19 cellular contexts compared by ENCODE assay signal in the genomic region with DNA sequence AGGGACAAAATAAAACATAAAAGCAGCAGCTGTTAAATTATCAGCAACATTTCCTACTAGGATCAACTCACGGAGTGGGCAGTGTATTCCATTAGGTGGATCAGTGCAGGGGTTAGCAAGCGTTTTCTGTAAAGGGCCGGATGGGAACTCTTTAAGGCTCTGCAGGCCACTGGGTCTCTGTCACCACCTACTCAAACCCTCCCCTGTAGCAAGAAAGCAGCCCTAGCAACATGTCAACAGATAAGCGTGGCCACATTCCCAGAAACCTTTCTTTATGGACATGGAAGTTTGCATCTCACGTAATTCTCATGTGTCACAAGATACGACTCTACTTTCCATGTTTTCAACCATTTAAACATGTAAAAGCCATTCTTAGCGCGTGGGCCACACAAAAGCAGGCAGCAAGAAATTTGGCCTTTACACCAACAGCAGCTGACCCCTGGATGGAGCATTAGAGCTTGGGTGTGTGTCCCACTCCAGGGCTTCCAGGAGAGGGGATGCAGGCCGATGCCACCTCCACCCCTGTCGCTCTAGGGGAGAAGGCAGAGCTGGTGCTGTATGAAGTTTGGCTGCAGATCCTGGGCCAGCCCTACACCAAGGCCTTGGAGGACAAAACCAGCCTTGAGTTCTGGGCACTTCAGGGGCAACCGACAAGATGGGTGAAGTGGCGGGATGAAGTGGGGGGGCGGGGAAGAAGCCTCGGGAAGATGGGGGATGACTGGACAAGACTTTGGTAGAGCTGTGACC. TPM values are rescaled to one million over a fixed set of nuclear protein-coding genes. Genes with fewer than 3 reads are reported as not detected.
"Had no signal": no experiment of that assay in that cellular context is flagged by ENCODE, and none has a peak within 500 bp of the region (broad histone marks: within the 10 kb centered on the region; RNA-seq: fewer than 3 reads in every experiment).

No MANE protein-coding gene starts in this region.

- H3K27ac ChIP-seq: colonic mucosa, gastrocnemius medialis, psoas muscle, sigmoid colon, testis, upper lobe of right lung had no signal

- H3K4me3 Mint-ChIP-seq: activated B cell treated with CpG ODN at 0.5 μM for 24 hours; activated CD4-positive, alpha-beta T cell treated with anti-CD3 and anti-CD28 coated beads, Interleukin-2, amount 10 ng/mL, durations not matched to agents 7 days and 5 days; activated naive CD8-positive, alpha-beta T cell treated with anti-CD3 and anti-CD28 coated beads, Interleukin-2, amount 10 ng/mL, durations not matched to agents 7 days and 5 days; stimulated activated naive CD8-positive, alpha-beta T cell treated with anti-CD3 and anti-CD28 coated beads, Interleukin-15, amount 100 ng/mL, for 72 hours had no signal

- H3K27me3 Mint-ChIP-seq: activated B cell treated with CpG ODN at 0.5 μM for 24 hours; stimulated activated naive CD8-positive, alpha-beta T cell treated with anti-CD3 and anti-CD28 coated beads, Interleukin-15, amount 100 ng/mL, for 72 hours had no signal

- H3K36me3 Mint-ChIP-seq: activated naive CD8-positive, alpha-beta T cell treated with anti-CD3 and anti-CD28 coated beads, Interleukin-2, amount 10 ng/mL, durations not matched to agents 7 days and 5 days; naive B cell had no signal

- H3K27me3 ChIP-seq: colonic mucosa, gastrocnemius medialis, sigmoid colon, testis, upper lobe of right lung had no signal

- H3K36me3 ChIP-seq: colonic mucosa, gastrocnemius medialis, sigmoid colon, upper lobe of right lung had no signal

- H3K9me3 Mint-ChIP-seq: activated B cell treated with CpG ODN at 0.5 μM for 24 hours; activated CD4-positive, alpha-beta T cell treated with anti-CD3 and anti-CD28 coated beads, Interleukin-2, amount 10 ng/mL, durations not matched to agents 7 days and 5 days; activated naive CD8-positive, alpha-beta T cell treated with anti-CD3 and anti-CD28 coated beads, Interleukin-2, amount 10 ng/mL, durations not matched to agents 7 days and 5 days; naive B cell; stimulated activated naive CD8-positive, alpha-beta T cell treated with anti-CD3 and anti-CD28 coated beads, Interleukin-15, amount 100 ng/mL, for 72 hours had no signal

- H3K9me3 ChIP-seq: colonic mucosa, gastrocnemius medialis, psoas muscle, sigmoid colon, testis, upper lobe of right lung had no signal

- H3K4me3 ChIP-seq: colonic mucosa, gastrocnemius medialis, psoas muscle, sigmoid colon, SK-N-MC, testis, upper lobe of right lung had no signal

- H3K4me1 ChIP-seq: colonic mucosa, psoas muscle had no signal

- DNase-seq: activated B cell treated with CpG ODN at 0.5 μM for 24 hours; activated CD4-positive, alpha-beta T cell treated with anti-CD3 and anti-CD28 coated beads, Interleukin-2, amount 10 ng/mL, durations not matched to agents 7 days and 5 days; activated gamma-delta T cell; activated naive CD8-positive, alpha-beta T cell treated with anti-CD3 and anti-CD28 coated beads, Interleukin-2, amount 10 ng/mL, durations not matched to agents 7 days and 5 days; activated T-cell treated with anti-CD3 and anti-CD28 coated beads, Interleukin-2, amount 50 U/mL, for 1 hour; anterior cingulate cortex; colonic mucosa; effector CD8-positive, alpha-beta T cell; gastrocnemius medialis; kidney; naive B cell; psoas muscle; sigmoid colon; stimulated activated CD4-positive, alpha-beta T cell treated with anti-CD3 and anti-CD28 coated beads, Interleukin-4, amount 100 ng/mL, for 1 hour; stimulated activated naive CD8-positive, alpha-beta T cell treated with anti-CD3 and anti-CD28 coated beads, Interleukin-15, amount 100 ng/mL, for 72 hours; T-helper 1 cell; testis; upper lobe of right lung had no signal

- H3K27ac Mint-ChIP-seq: activated B cell treated with CpG ODN at 0.5 μM for 24 hours; activated CD4-positive, alpha-beta T cell treated with anti-CD3 and anti-CD28 coated beads, Interleukin-2, amount 10 ng/mL, durations not matched to agents 7 days and 5 days; activated naive CD8-positive, alpha-beta T cell treated with anti-CD3 and anti-CD28 coated beads, Interleukin-2, amount 10 ng/mL, durations not matched to agents 7 days and 5 days; stimulated activated naive CD8-positive, alpha-beta T cell treated with anti-CD3 and anti-CD28 coated beads, Interleukin-15, amount 100 ng/mL, for 72 hours had no signal

RNA-seq across cellular contexts. Expression of gene CSPG4, which starts 48.2 kb away (rescaled TPM):
- total RNA-seq: activated B cell treated with CpG ODN at 0.5 μM for 24 hours; activated CD4-positive, alpha-beta T cell treated with anti-CD3 and anti-CD28 coated beads, Interleukin-2, amount 10 ng/mL, durations not matched to agents 7 days and 5 days; activated naive CD8-positive, alpha-beta T cell treated with anti-CD3 and anti-CD28 coated beads, Interleukin-2, amount 10 ng/mL, durations not matched to agents 7 days and 5 days had no signal
